Comparison of ENCODE assay signal across 22 cellular contexts in the genomic region with DNA sequence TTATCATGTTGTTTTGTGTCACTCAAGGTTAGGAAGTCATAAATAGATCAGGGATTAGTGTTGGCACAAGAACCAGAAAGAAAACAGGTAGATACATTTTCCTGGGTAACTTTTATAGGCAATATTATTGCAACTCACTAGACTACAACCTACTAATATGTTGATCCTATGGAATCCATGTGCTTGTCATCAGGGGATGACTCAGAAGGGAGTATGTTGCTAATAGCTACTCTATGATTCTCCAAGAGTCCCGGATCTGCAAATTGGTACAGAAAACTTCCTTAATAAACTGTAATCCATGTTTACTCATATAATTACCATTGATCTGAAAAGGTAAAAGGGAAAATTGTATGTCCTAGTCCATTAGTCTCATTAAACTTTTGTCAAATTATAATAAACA. TPM values are rescaled to one million over a fixed set of nuclear protein-coding genes. Genes with fewer than 3 reads are reported as not detected.
DNase-seq lines count a peak whose midpoint lies in the region; ATAC-seq and TF ChIP-seq lines count a peak whose summit lies in the region.
"Had no signal": no experiment of that assay in that cellular context is flagged by ENCODE, and none has a peak within 500 bp of the region (broad histone marks: within the 10 kb centered on the region; RNA-seq: fewer than 3 reads in every experiment).

No MANE protein-coding gene starts in this region.

- H3K9me3 ChIP-seq in RWPE2 (ENCODE audit: severe bottlenecking) (no peaks in the 10 kb centered on the region), aorta (ENCODE audit: control insufficient read depth, low read length) (no peaks in the 10 kb centered on the region)
- H3K9me3 ChIP-seq: SJSA1 had no signal

- peak; percentile 30 for DNase-seq in NCI-H82 (lab: John Stamatoyannopoulos, UW)
- DNase-seq in NCI-H82 treated with DMSO at 0.1 percent for 48 hours (lab: John Stamatoyannopoulos, UW; ENCODE audit: unreplicated experiment), result no peak
- no peak for DNase-seq in RWPE2 (ENCODE audit: low spot score)
- DNase-seq in retinal pigment epithelial cell (ENCODE audit: low read depth), result peak; percentile 52
- no peak for DNase-seq in SW 1271 (lab: John Stamatoyannopoulos, UW)
- DNase-seq in aorta, result no peak
- DNase-seq in GM20000 (ENCODE audit: low spot score), result no peak
- DNase-seq: Calu3; CD4-positive, alpha-beta memory T cell; GF-D8; Kasumi-1; NCI-H1105; NCI-H1694; NCI-H2107; NCI-H2227 treated with DMSO at 0.1 percent for 48 hours; NK-92 treated with Interleukin-12 subunit alpha and Interleukin-12 subunit beta, amount 100 ng/mL, for 24 hours; RPMI8226 had no signal

- intact Hi-C loops in aorta (cut with DNase I), result no loop called here

- H3K36me3 ChIP-seq in RWPE2 (ENCODE audit: low read depth) (no peaks in the 10 kb centered on the region), aorta (ENCODE audit: control insufficient read depth in 1 of 2, insufficient read depth in 2 of 2, low read length in 1 of 2) (no peaks in the 10 kb centered on the region)
- H3K36me3 ChIP-seq: SJSA1 had no signal

- H3K4me3 ChIP-seq in RWPE2 (ENCODE audit: severe bottlenecking), result no peak overlapping the region
- no peak overlapping the region for H3K4me3 ChIP-seq in retinal pigment epithelial cell (ENCODE audit: low read length)
- H3K4me3 ChIP-seq in aorta (ENCODE audit: low read length in 2 of 2), result no peak overlapping the region
- H3K4me3 ChIP-seq: SJSA1 had no signal

- H3K4me1 ChIP-seq in RWPE2 (ENCODE audit: insufficient read depth, poor library complexity, severe bottlenecking), result peaks cover 12% of the 10 kb centered on the region
- H3K4me1 ChIP-seq in aorta (ENCODE audit: control insufficient read depth in 1 of 2, insufficient read depth in 2 of 2, low read length in 2 of 2), result peaks cover 0 to 4% of the 10 kb centered on the region in 2 donors
- H3K4me1 ChIP-seq: SJSA1 had no signal

- TF ChIP-seq CTCF in RWPE2 (IDR thresholded peaks at IDR 0.05; ENCODE audit: poor library complexity, severe bottlenecking) (no peak), retinal pigment epithelial cell (conservative IDR thresholded peaks at IDR 0.05; ENCODE audit: low read depth, low read length) (no peak), GM20000 (IDR thresholded peaks at IDR 0.05; ENCODE audit: extremely low read depth, missing control alignments) (no peak)

- WGBS in aorta, 2 donors, result 73 to 77% methylated on average over 1 of the region's 1 CpG

- no peak overlapping the region for H3K27ac ChIP-seq in RWPE2 (ENCODE audit: poor library complexity, severe bottlenecking)
- no peak overlapping the region for H3K27ac ChIP-seq in aorta (ENCODE audit: low read depth in 1 of 2, low read length in 2 of 2)
- H3K27ac ChIP-seq: SJSA1 had no signal

- ATAC-seq in RWPE2 (ENCODE audit: low read depth), result peak; percentile 90
- peak; percentile 83 for ATAC-seq in esophagus mucosa
- no peak for ATAC-seq in aorta (ENCODE audit: low FRiP score)

- H3K27me3 ChIP-seq in RWPE2 (ENCODE audit: insufficient read depth, poor library complexity, severe bottlenecking) (no peaks in the 10 kb centered on the region), aorta (ENCODE audit: control insufficient read depth in 1 of 2, insufficient read depth in 2 of 2, low read length in 1 of 2) (no peaks in the 10 kb centered on the region)
- H3K27me3 ChIP-seq: SJSA1 had no signal

RNA-seq across cellular contexts. Expression of a gene that starts 11.7 kb away (rescaled TPM):
- total RNA-seq in esophagus mucosa, result 0.56 TPM
- not detected for total RNA-seq in aorta
- polyA plus RNA-seq in aorta, result not detected
- total RNA-seq: A172; Calu3; CD4-positive, alpha-beta memory T cell; OCI-LY7; SJSA1 had no signal
- polyA plus RNA-seq: BJ; CD4-positive, alpha-beta memory T cell had no signal

Comparison
In these comparisons a context has a peak if more than half of its experiments do, and no peak if none do; other contexts are left out.
1. DNase-seq: peak in NCI-H82 (single experiment) and retinal pigment epithelial cell (single experiment); none in NCI-H82 treated with DMSO at 0.1 percent for 48 hours (single experiment), RWPE2 (single experiment), SW 1271 (0 of 2), aorta (0 of 2) and GM20000 (single experiment).